In genomic region chr1:161605762-161606540, GRCh38 we compare ENCODE assay signal across 9 cellular contexts. TPM values are rescaled to one million over a fixed set of nuclear protein-coding genes. Genes with fewer than 3 reads are reported as not detected.
DNase-seq lines count a peak whose midpoint lies in the region; ATAC-seq, FAIRE-seq and TF ChIP-seq lines count a peak whose summit lies in the region.
"Not testable (repeated sequence)": the region's sequence is repeated elsewhere in the genome, so short reads cannot be mapped to it uniquely, and the experiment has no call there.
"Had no signal": no experiment of that assay in that cellular context is flagged by ENCODE, and none has a peak within 500 bp of the region (broad histone marks: within the 10 kb centered on the region; RNA-seq: fewer than 3 reads in every experiment).

No MANE protein-coding gene starts in this region.

- not testable (repeated sequence) for FAIRE-seq in GM12878 (lab: Jason Lieb, UNC)

- not testable (repeated sequence) for H2BK120ac ChIP-seq in neuronal stem cell (ENCODE audit: low read depth, low read length)

- H2AFZ ChIP-seq in GM12878 (ENCODE audit: control insufficient read depth, low read depth, low read length); neuronal stem cell (ENCODE audit: low read length): not testable (repeated sequence)

- not testable (repeated sequence) for H4K8ac ChIP-seq in neuronal stem cell (ENCODE audit: low read depth, low read length)

- H3K18ac ChIP-seq in neuronal stem cell (ENCODE audit: low read length), result peak overlapping the region; percentile 58

- H3K27me3 ChIP-seq in GM12878 (replicated peaks in 1 of 2; ENCODE audit: control insufficient read depth in 2 of 2, insufficient read depth in 2 of 2, low read length in 1 of 2); neuronal stem cell (ENCODE audit: control insufficient read depth in 3 of 3, insufficient read depth in 3 of 3, low read depth in 1 of 3, low read length in 3 of 3); suprapubic skin: not testable (repeated sequence)

- peak overlapping the region; percentile 49 for H3K4me3 ChIP-seq in AG10803 (ENCODE audit: low read length)
- not testable (repeated sequence) for H3K4me3 ChIP-seq in GM12878; neuronal stem cell (ENCODE audit: low read length in 2 of 2)
- H3K4me3 ChIP-seq in fibroblast of mammary gland (ENCODE audit: control insufficient read depth, low read depth, low read length), result peak overlapping the region; percentile 17
- H3K4me3 ChIP-seq in suprapubic skin, result peak overlapping the region; percentile 37

- not testable (repeated sequence) for TF ChIP-seq POLR2A in GM12878 (IDR thresholded peaks at IDR 0.05; ENCODE audit: low read depth, low read length); suprapubic skin (IDR thresholded peaks at IDR 0.05)

- not testable (repeated sequence) for H4K91ac ChIP-seq in neuronal stem cell (ENCODE audit: low read depth, low read length, poor library complexity)

- not testable (repeated sequence) for BruUV-seq in GM12878 (replicated peaks; lab: Mats Ljungman, UMichigan)

- not testable (repeated sequence) for TF ChIP-seq CTCF in AG10803 (conservative IDR thresholded peaks at IDR 0.05; ENCODE audit: low read length); HFFc6 (IDR thresholded peaks at IDR 0.05); GM12878 (IDR thresholded peaks at IDR 0.05 in 2 of 3, conservative IDR thresholded peaks at IDR 0.05 in 1 of 3; ENCODE audit: control insufficient read depth in 2 of 3, extremely low read depth in 1 of 3, insufficient read depth in 1 of 3, low read depth in 3 of 3, low read length in 3 of 3); fibroblast of mammary gland (conservative IDR thresholded peaks at IDR 0.05; ENCODE audit: control insufficient read depth, insufficient read depth, low read depth, low read length); suprapubic skin (IDR thresholded peaks at IDR 0.05)

- not testable (repeated sequence) for H3K4me1 Mint-ChIP-seq in HFFc6 (ENCODE audit: low read depth); activated CD4-positive, alpha-beta T cell treated with anti-CD3 and anti-CD28 coated beads, Interleukin-2, amount 10 ng/mL, durations not matched to agents 24 days and 14 days

- H3K27ac ChIP-seq in GM12878 (ENCODE audit: control insufficient read depth, insufficient read depth); neuronal stem cell (replicated peaks; ENCODE audit: low read length); suprapubic skin: not testable (repeated sequence)

- H2BK12ac ChIP-seq in neuronal stem cell (ENCODE audit: low read length), result not testable (repeated sequence)

- not testable (repeated sequence) for H3K79me1 ChIP-seq in neuronal stem cell (ENCODE audit: low read depth, low read length)

- 79% methylated on average over 18 of the region's 78 CpGs for WGBS in GM12878 (ENCODE audit: insufficient coverage, insufficient replicate concordance, low lambda C conversion rate, missing lambda C conversion rate)
- WGBS in neuronal stem cell (ENCODE audit: extremely low coverage in 2 of 2, insufficient read length in 2 of 2, insufficient replicate concordance in 1 of 2), 2 donors, result no CpG with 5 or more reads among the region's 78 CpGs
- 24% methylated on average over 15 of the region's 78 CpGs for WGBS in suprapubic skin

- peak; percentile 67 for ATAC-seq in GM12878

- SMC1A ChIA-PET in GM12878 (lab: Charles Lee; ENCODE audit: uncharacterized antibody, unreplicated experiment), result not testable (repeated sequence)

- in situ Hi-C loops in GM12878 (cut with MboI), result not testable (repeated sequence)

- H3K36me3 ChIP-seq in GM12878 (ENCODE audit: control insufficient read depth in 2 of 2, insufficient read depth in 2 of 2, low read length in 1 of 2); neuronal stem cell (replicated peaks in 1 of 2; ENCODE audit: control insufficient read depth in 2 of 2, insufficient read depth in 2 of 2, low read length in 2 of 2); suprapubic skin: not testable (repeated sequence)

- H3K27ac Mint-ChIP-seq in HFFc6; activated CD4-positive, alpha-beta T cell treated with anti-CD3 and anti-CD28 coated beads, Interleukin-2, amount 10 ng/mL, durations not matched to agents 24 days and 14 days: not testable (repeated sequence)

- not testable (repeated sequence) for TF ChIP-seq RAD21 in GM12878 (IDR thresholded peaks at IDR 0.05; ENCODE audit: insufficient read depth, low read depth, low read length)

- not testable (repeated sequence) for H3K36me3 Mint-ChIP-seq in HFFc6 (ENCODE audit: low read depth); activated CD4-positive, alpha-beta T cell treated with anti-CD3 and anti-CD28 coated beads, Interleukin-2, amount 10 ng/mL, durations not matched to agents 24 days and 14 days (ENCODE audit: low read depth)

- H3K9me3 ChIP-seq in GM12878 (replicated peaks; ENCODE audit: control insufficient read depth, insufficient read depth, low read length); neuronal stem cell (replicated peaks in 1 of 2; ENCODE audit: control insufficient read depth in 2 of 2, insufficient read depth in 1 of 2, low read depth in 1 of 2, low read length in 2 of 2); suprapubic skin: not testable (repeated sequence)

- not testable (repeated sequence) for H3K23ac ChIP-seq in neuronal stem cell (ENCODE audit: low read depth, low read length, poor library complexity)

- not testable (repeated sequence) for H3K9ac ChIP-seq in GM12878 (ENCODE audit: control insufficient read depth, insufficient read depth, low read length); neuronal stem cell (ENCODE audit: low read depth, low read length, poor library complexity)

- H4K20me1 ChIP-seq in GM12878 (ENCODE audit: control insufficient read depth, insufficient read depth), result not testable (repeated sequence)

- H2BK15ac ChIP-seq in neuronal stem cell (ENCODE audit: low read length), result not testable (repeated sequence)

- DNase-seq in AG10803 (ENCODE audit: low read depth), result peak; percentile 53
- DNase-seq in HFFc6, result peak; percentile 13
- peak; percentile 47 for DNase-seq in activated CD4-positive, alpha-beta T cell treated with anti-CD3 and anti-CD28 coated beads, Interleukin-2, amount 10 ng/mL, durations not matched to agents 24 days and 14 days
- DNase-seq in GM12878 (ENCODE audit: low read depth, low spot score); neuronal stem cell (ENCODE audit: low spot score); suprapubic skin (ENCODE audit: low spot score in 2 of 2): not testable (repeated sequence)
- DNase-seq in fibroblast of mammary gland (ENCODE audit: low read depth), result peak; percentile 54
- DNase-seq in iPS-NIHi7 (ENCODE audit: extremely low spot score), result peak; percentile 37

- CTCF ChIA-PET in GM12878 (lab: Yijun Ruan, JAX), result not testable (repeated sequence)

- not testable (repeated sequence) for H3K4me2 ChIP-seq in GM12878 (ENCODE audit: control insufficient read depth, insufficient read depth); neuronal stem cell (ENCODE audit: insufficient read depth, low read length, poor library complexity, severe bottlenecking)

- H2BK5ac ChIP-seq in neuronal stem cell (ENCODE audit: low read length), result not testable (repeated sequence)

- not testable (repeated sequence) for H3K4me3 Mint-ChIP-seq in HFFc6; activated CD4-positive, alpha-beta T cell treated with anti-CD3 and anti-CD28 coated beads, Interleukin-2, amount 10 ng/mL, durations not matched to agents 24 days and 14 days

- H3K4ac ChIP-seq in neuronal stem cell (ENCODE audit: low read length), result not testable (repeated sequence)

- not testable (repeated sequence) for H3K79me2 ChIP-seq in GM12878 (ENCODE audit: control insufficient read depth, insufficient read depth, low read length)

- not testable (repeated sequence) for H3K14ac ChIP-seq in neuronal stem cell (ENCODE audit: low read length)

- intact Hi-C loops in activated CD4-positive, alpha-beta T cell treated with anti-CD3 and anti-CD28 coated beads, Interleukin-2, amount 10 ng/mL, durations not matched to agents 24 days and 14 days (cut with micrococcal nuclease); GM12878 (cut with micrococcal nuclease; ENCODE audit: unreplicated experiment): not testable (repeated sequence)

- H3K27me3 Mint-ChIP-seq in HFFc6 (ENCODE audit: insufficient read depth), result not testable (repeated sequence)
- peaks cover 32% of the 10 kb centered on the region for H3K27me3 Mint-ChIP-seq in activated CD4-positive, alpha-beta T cell treated with anti-CD3 and anti-CD28 coated beads, Interleukin-2, amount 10 ng/mL, durations not matched to agents 24 days and 14 days

- not testable (repeated sequence) for H3K4me1 ChIP-seq in GM12878 (ENCODE audit: control insufficient read depth, insufficient read depth, low read length); neuronal stem cell (ENCODE audit: control insufficient read depth in 2 of 2, insufficient read depth in 1 of 2, low read depth in 1 of 2, low read length in 2 of 2); suprapubic skin

- RAD21 ChIA-PET in GM12878 (lab: Charles Lee; ENCODE audit: unreplicated experiment), result not testable (repeated sequence)

- POLR2A ChIA-PET in GM12878 (lab: Charles Lee), result interaction anchor here (0.5 kb wide), 1 partner anchor 109 kb away, joined by 3 read pairs; no protein-coding TSS in a partner anchor

- H3K9me3 Mint-ChIP-seq in HFFc6; activated CD4-positive, alpha-beta T cell treated with anti-CD3 and anti-CD28 coated beads, Interleukin-2, amount 10 ng/mL, durations not matched to agents 24 days and 14 days: not testable (repeated sequence)

- not testable (repeated sequence) for TF ChIP-seq EP300 in GM12878 (IDR thresholded peaks at IDR 0.05; ENCODE audit: borderline replicate concordance in 1 of 2, control insufficient read depth in 1 of 2, low read depth in 2 of 2, low read length in 2 of 2); suprapubic skin (IDR thresholded peaks at IDR 0.05)

- H2AK5ac ChIP-seq in neuronal stem cell (ENCODE audit: low read depth, low read length), result not testable (repeated sequence)

RNA-seq across cellular contexts. Expression of gene FCGR3B, which starts 25.0 kb away (rescaled TPM):
- total RNA-seq in HFFc6 (2021; fragmentation: NEBNext Ultra II Directional; extraction: Animal tissue kit (Norgen Biotek cat#: 25700)), result not detected
- total RNA-seq in activated CD4-positive, alpha-beta T cell treated with anti-CD3 and anti-CD28 coated beads, Interleukin-2, amount 10 ng/mL, durations not matched to agents 24 days and 14 days, result not detected in 2 replicates
- total RNA-seq in GM12878 (2013; cell fraction: nucleolus; rRNA removed), result not detected in 2 replicates
- not detected in 2 replicates for total RNA-seq in GM12878 (2014; rRNA removed)
- not detected in 2 replicates for total RNA-seq in GM12878 (2014; rRNA removed; fragmentation: Illumina TruSeq; extraction: Trizol)
- total RNA-seq in GM12878 (2021), result not detected in 2 replicates
- not detected for polyA plus RNA-seq in GM12878 (2011; ENCODE audit: low read depth)
- polyA plus RNA-seq in GM12878 (2011; rRNA removed), result not detected in 2 replicates
- not detected in 2 replicates for polyA plus RNA-seq in GM12878 (2011; cell fraction: cytosol; rRNA removed)
- polyA plus RNA-seq in GM12878 (2011; cell fraction: nucleus; rRNA removed), result not detected in 2 replicates
- not detected in 2 replicates for polyA plus RNA-seq in GM12878 (2012)
- not detected in 2 replicates for polyA plus RNA-seq in GM12878 (2014; fragmentation: Illumina TruSeq; extraction: Trizol)
- polyA plus RNA-seq in GM12878 (2014; fragmentation: Nextera tagmentation; extraction: Ambion mirVana), result not detected
- polyA plus RNA-seq in GM12878 (2014; rRNA removed), result not detected in 2 replicates
- polyA plus RNA-seq in GM12878 (2016; fragmentation: Nextera tagmentation; extraction: Ambion mirVana), result not detected
- not detected in 2 replicates for polyA minus RNA-seq in GM12878 (2011; rRNA and poly(A)+ RNA removed)
- polyA minus RNA-seq in GM12878 (2011; cell fraction: cytosol; rRNA and poly(A)+ RNA removed), result not detected in 2 replicates
- not detected in 2 replicates for polyA minus RNA-seq in GM12878 (2011; cell fraction: nucleus; rRNA and poly(A)+ RNA removed)
- not detected for polyA plus RNA-seq in neuronal stem cell (2013, experiment 1 of 2)
- polyA plus RNA-seq in neuronal stem cell (2013, experiment 2 of 2), result not detected
- 10 to 100 TPM in 1 of 4 donors, 1 to 10 TPM in 2, under 1 TPM in 1; 0.97 to 10.4 (median 1.8) TPM for total RNA-seq in suprapubic skin
- total RNA-seq: G401 had no signal

RNA-seq across cellular contexts. Expression of gene FCGR3A, which starts 56.3 kb away (rescaled TPM):
- total RNA-seq in HFFc6 (2021; fragmentation: NEBNext Ultra II Directional; extraction: Animal tissue kit (Norgen Biotek cat#: 25700)), result not detected
- total RNA-seq in activated CD4-positive, alpha-beta T cell treated with anti-CD3 and anti-CD28 coated beads, Interleukin-2, amount 10 ng/mL, durations not matched to agents 24 days and 14 days, result not detected in 2 replicates
- total RNA-seq in GM12878 (2013; cell fraction: nucleolus; rRNA removed), result not detected in 2 replicates
- 0.05 TPM in 1 of 2 replicates, not detected in the other for total RNA-seq in GM12878 (2014; rRNA removed)
- not detected in 2 replicates for total RNA-seq in GM12878 (2014; rRNA removed; fragmentation: Illumina TruSeq; extraction: Trizol)
- total RNA-seq in GM12878 (2021), result 0.10 TPM in 1 of 2 replicates, not detected in the other
- not detected for polyA plus RNA-seq in GM12878 (2011; ENCODE audit: low read depth)
- polyA plus RNA-seq in GM12878 (2011; rRNA removed), result not detected in 2 replicates
- polyA plus RNA-seq in GM12878 (2011; cell fraction: cytosol; rRNA removed), result not detected in 2 replicates
- polyA plus RNA-seq in GM12878 (2011; cell fraction: nucleus; rRNA removed), result 0.06 TPM in 1 of 2 replicates, not detected in the other
- not detected in 2 replicates for polyA plus RNA-seq in GM12878 (2012)
- polyA plus RNA-seq in GM12878 (2014; fragmentation: Illumina TruSeq; extraction: Trizol), result not detected in 2 replicates
- polyA plus RNA-seq in GM12878 (2014; fragmentation: Nextera tagmentation; extraction: Ambion mirVana), result not detected
- not detected in 2 replicates for polyA plus RNA-seq in GM12878 (2014; rRNA removed)
- polyA plus RNA-seq in GM12878 (2016; fragmentation: Nextera tagmentation; extraction: Ambion mirVana), result under 1 TPM in 1 of 2 experiments, not detected in 1; 0.09 TPM
- 0.10 TPM in 1 of 2 replicates, not detected in the other for polyA minus RNA-seq in GM12878 (2011; rRNA and poly(A)+ RNA removed)
- not detected in 2 replicates for polyA minus RNA-seq in GM12878 (2011; cell fraction: cytosol; rRNA and poly(A)+ RNA removed)
- not detected in 2 replicates for polyA minus RNA-seq in GM12878 (2011; cell fraction: nucleus; rRNA and poly(A)+ RNA removed)
- polyA plus RNA-seq in neuronal stem cell (2013, experiment 1 of 2), result not detected
- not detected for polyA plus RNA-seq in neuronal stem cell (2013, experiment 2 of 2)
- 1 to 10 TPM in 3 of 4 donors, under 1 TPM in 1; 0.98 to 5.3 (median 1.4) TPM for total RNA-seq in suprapubic skin
- total RNA-seq: G401 had no signal

RNA-seq across cellular contexts. Expression of gene FCGR2B, which starts 57.0 kb away (rescaled TPM):
- total RNA-seq in HFFc6 (2021; fragmentation: NEBNext Ultra II Directional; extraction: Animal tissue kit (Norgen Biotek cat#: 25700)), result not detected
- total RNA-seq in activated CD4-positive, alpha-beta T cell treated with anti-CD3 and anti-CD28 coated beads, Interleukin-2, amount 10 ng/mL, durations not matched to agents 24 days and 14 days, result not detected in 2 replicates
- total RNA-seq in GM12878 (2013; cell fraction: nucleolus; rRNA removed), result 113 and 116 TPM in 2 replicates
- total RNA-seq in GM12878 (2014; rRNA removed) (99.3 and 100 TPM in 2 replicates), GM12878 (2014; rRNA removed; fragmentation: Illumina TruSeq; extraction: Trizol) (76.6 and 78.5 TPM in 2 replicates), GM12878 (2021) (88.9 and 99.4 TPM in 2 replicates), suprapubic skin (1 to 10 TPM; 5.3 to 9.1 (median 6.0) TPM)
- polyA plus RNA-seq in GM12878 (2011; ENCODE audit: low read depth), result 27.4 TPM
- polyA plus RNA-seq in GM12878 (2011; rRNA removed) (99.1 and 111 TPM in 2 replicates), GM12878 (2014; fragmentation: Illumina TruSeq; extraction: Trizol) (118 and 122 TPM in 2 replicates), GM12878 (2014; fragmentation: Nextera tagmentation; extraction: Ambion mirVana) (100 to 1,000 TPM; 131 to 216 TPM), GM12878 (2014; rRNA removed) (101 and 106 TPM in 2 replicates), GM12878 (2016; fragmentation: Nextera tagmentation; extraction: Ambion mirVana) (100 to 1,000 TPM; 105 to 112 TPM)
- polyA plus RNA-seq in GM12878 (2011; cell fraction: cytosol; rRNA removed), result 146 and 151 TPM in 2 replicates
- polyA plus RNA-seq in GM12878 (2011; cell fraction: nucleus; rRNA removed), result 167 and 219 TPM in 2 replicates
- 32.7 and 37.9 TPM in 2 replicates for polyA plus RNA-seq in GM12878 (2012)
- 82.4 and 94.0 TPM in 2 replicates for polyA minus RNA-seq in GM12878 (2011; rRNA and poly(A)+ RNA removed)
- polyA minus RNA-seq in GM12878 (2011; cell fraction: cytosol; rRNA and poly(A)+ RNA removed), result 21.1 and 30.9 TPM in 2 replicates
- 35.2 and 46.1 TPM in 2 replicates for polyA minus RNA-seq in GM12878 (2011; cell fraction: nucleus; rRNA and poly(A)+ RNA removed)
- polyA plus RNA-seq in neuronal stem cell (2013, experiment 1 of 2), result 0.01 TPM
- polyA plus RNA-seq in neuronal stem cell (2013, experiment 2 of 2), result 0.07 TPM
- total RNA-seq: G401 had no signal

Comparison
In these comparisons a context has a peak if more than half of its experiments do, and no peak if none do; other contexts are left out.
1. RNA of gene FCGR2B, which starts 57.0 kb away (total RNA-seq): 76.6 to 116 TPM in GM12878; 5.3 to 9.1 TPM in suprapubic skin, not detected in HFFc6 and not detected in activated CD4-positive, alpha-beta T cell treated with anti-CD3 and anti-CD28 coated beads, Interleukin-2, amount 10 ng/mL, durations not matched to agents 24 days and 14 days; every median in the first group is over 4 times any median in the second.